ENCODE assay signal across 10 cellular contexts in the genomic region with DNA sequence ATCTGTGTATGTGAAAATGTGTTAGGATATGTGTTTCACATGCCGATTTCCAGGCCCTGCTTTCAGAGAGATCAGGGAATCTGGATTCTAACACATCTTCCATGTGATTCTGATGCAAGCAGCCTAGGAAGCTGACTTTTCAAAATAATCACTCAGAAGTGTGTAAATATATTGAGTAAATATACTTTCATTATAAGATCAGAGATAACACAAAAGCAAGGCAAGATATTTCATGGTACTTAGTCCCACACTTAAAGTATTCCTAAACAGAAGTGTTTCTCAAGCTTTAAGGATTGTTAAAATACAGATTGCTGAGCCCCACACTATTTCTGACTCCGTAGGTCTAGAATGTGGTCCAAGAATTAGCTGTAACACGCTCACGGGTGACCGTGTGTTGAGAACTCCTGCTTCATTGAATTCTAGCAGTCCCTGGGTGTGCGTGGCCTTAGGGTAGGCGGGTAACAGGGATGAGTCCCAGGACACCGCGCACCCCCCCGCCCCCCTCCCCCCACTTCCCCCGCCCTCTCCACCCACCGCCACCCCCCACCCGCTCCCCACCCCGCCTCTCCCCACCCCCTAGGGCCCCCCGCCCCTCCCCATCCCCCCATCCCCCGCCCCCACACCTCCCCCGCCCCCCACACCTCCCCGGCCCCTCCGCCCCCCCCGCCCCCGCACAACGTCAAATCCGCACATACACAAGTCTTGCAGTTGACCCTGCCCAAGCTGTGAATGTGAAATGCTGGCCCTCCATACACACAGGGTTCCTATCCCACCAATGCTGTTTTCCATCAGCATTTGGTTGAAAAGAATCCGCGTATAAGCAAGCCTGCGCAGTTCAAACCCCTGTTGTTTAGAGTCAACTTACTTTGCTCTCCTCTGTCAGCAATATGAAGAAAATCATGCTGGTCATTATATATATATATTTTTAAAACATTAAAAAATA.
A peak's percentile ranks its signal among the peaks of the same experiment; 100 is the strongest.
DNase-seq lines count a peak whose midpoint lies in the region; ATAC-seq and TF ChIP-seq lines count a peak whose summit lies in the region.
"Had no signal": no experiment of that assay in that cellular context is flagged by ENCODE, and none has a peak within 500 bp of the region (broad histone marks: within the 10 kb centered on the region; RNA-seq: fewer than 3 reads in every experiment).

No MANE protein-coding gene starts in this region.

- peaks cover 0 to 3% (median 0%) of the 10 kb centered on the region in 7 donors for H3K9me3 Mint-ChIP-seq in CD14-positive monocyte
- H3K9me3 Mint-ChIP-seq in activated T-helper 2 cell treated with anti-CD3 and anti-CD28 coated beads, Interferon-gamma antibody, Interleukin-2, Interleukin-4, amounts not matched to agents 10 μg/mL and 5 μg/mL and 100 μg/mL, durations not matched to agents 14 hours and 24 hours and 36 hours, result peaks cover 7% of the 10 kb centered on the region

- in situ Hi-C loops in GM23248 (cut with MboI), result no loop called here

- intact Hi-C loops in CD14-positive monocyte (cut with micrococcal nuclease), result loop anchor here in 1 of 2 donors (5.0 kb wide), 1 partner anchor 94 kb away; a partner anchor contains a TSS
- intact Hi-C loops in activated T-helper 2 cell treated with anti-CD3 and anti-CD28 coated beads, Interferon-gamma antibody, Interleukin-2, Interleukin-4, amounts not matched to agents 10 μg/mL and 5 μg/mL and 100 μg/mL, durations not matched to agents 14 hours and 24 hours and 36 hours (cut with micrococcal nuclease), result loop anchor here (5.0 kb wide), 2 partner anchors 201 to 599 kb away; no protein-coding TSS in a partner anchor
- intact Hi-C loops in prostate gland (cut with DNase I), result no loop called here

- peak overlapping the region in 6 of 7 donors; percentile 30 to 98 (median 96) for H3K27ac Mint-ChIP-seq in CD14-positive monocyte
- peak overlapping the region; percentile 90 for H3K27ac Mint-ChIP-seq in activated T-helper 2 cell treated with anti-CD3 and anti-CD28 coated beads, Interferon-gamma antibody, Interleukin-2, Interleukin-4, amounts not matched to agents 10 μg/mL and 5 μg/mL and 100 μg/mL, durations not matched to agents 14 hours and 24 hours and 36 hours

- H3K27me3 ChIP-seq in GM23248 (replicated peaks; ENCODE audit: insufficient read depth) (no peaks in the 10 kb centered on the region), mucosa of rectum (ENCODE audit: control insufficient read depth in 2 of 2, insufficient read depth in 2 of 2, low read length in 2 of 2) (no peaks in the 10 kb centered on the region), prostate gland (replicated peaks; ENCODE audit: insufficient read depth) (no peaks in the 10 kb centered on the region)

- no peaks in the 10 kb centered on the region for H3K79me2 ChIP-seq in GM23248 (ENCODE audit: insufficient read depth)

- no peak overlapping the region for H3K4me3 Mint-ChIP-seq in CD14-positive monocyte
- H3K4me3 Mint-ChIP-seq in activated T-helper 2 cell treated with anti-CD3 and anti-CD28 coated beads, Interferon-gamma antibody, Interleukin-2, Interleukin-4, amounts not matched to agents 10 μg/mL and 5 μg/mL and 100 μg/mL, durations not matched to agents 14 hours and 24 hours and 36 hours (ENCODE audit: low read depth), result peak overlapping the region; percentile 57

- no peaks in the 10 kb centered on the region for H4K20me1 ChIP-seq in GM23248 (ENCODE audit: insufficient read depth)

- peaks cover 63% of the 10 kb centered on the region for H3F3A ChIP-seq in GM23248 (ENCODE audit: insufficient read depth)

- peak overlapping the region; percentile 10 for H3K4me2 ChIP-seq in GM23248 (ENCODE audit: unreplicated experiment)

- H3K9me3 ChIP-seq in GM23248 (ENCODE audit: low read depth), result no peaks in the 10 kb centered on the region
- H3K9me3 ChIP-seq in mucosa of rectum (ENCODE audit: control insufficient read depth in 2 of 2, low read length in 2 of 2), result no peaks in the 10 kb centered on the region
- H3K9me3 ChIP-seq in prostate gland, result no peaks in the 10 kb centered on the region

- 44 to 48% methylated on average over 12 to 26 of the region's 26 CpGs for WGBS in GM23248 (ENCODE audit: low coverage in 1 of 2, low lambda C conversion rate in 2 of 2, missing lambda C conversion rate in 2 of 2), 2 experiments
- WGBS in prostate gland, result 59% methylated on average over 14 of the region's 26 CpGs

- no peak for DNase-seq in CD14-positive monocyte (ENCODE audit: low spot score)
- peak; percentile 40 for DNase-seq in GM23248
- no peak for DNase-seq in activated T-helper 2 cell treated with anti-CD3 and anti-CD28 coated beads, Interferon-gamma antibody, Interleukin-2, Interleukin-4, amounts not matched to agents 10 μg/mL and 5 μg/mL and 100 μg/mL, durations not matched to agents 14 hours and 24 hours and 36 hours (ENCODE audit: low spot score)
- no peak for DNase-seq in germinal center (ENCODE audit: low spot score)
- DNase-seq in AG08396 (ENCODE audit: low spot score), result no peak
- no peak for DNase-seq in prostate gland (ENCODE audit: low spot score)
- DNase-seq: DMS153, NCI-H1436 had no signal

- H3K9ac ChIP-seq in GM23248 (peak overlapping the region; percentile 12), mucosa of rectum (ENCODE audit: low read depth in 1 of 2, low read length in 2 of 2) (no peak overlapping the region)

- H3K9me2 ChIP-seq in GM23248 (ENCODE audit: insufficient read depth), result no peaks in the 10 kb centered on the region

- H3K4me3 ChIP-seq in GM23248 (no peak overlapping the region), mucosa of rectum (ENCODE audit: low read length in 2 of 2) (peak overlapping the region in 1 of 2 donors; percentile 20), prostate gland (no peak overlapping the region)

- peaks cover 0 to 4% of the 10 kb centered on the region in 2 donors for H3K36me3 Mint-ChIP-seq in CD14-positive monocyte
- peaks cover 3% of the 10 kb centered on the region for H3K36me3 Mint-ChIP-seq in activated T-helper 2 cell treated with anti-CD3 and anti-CD28 coated beads, Interferon-gamma antibody, Interleukin-2, Interleukin-4, amounts not matched to agents 10 μg/mL and 5 μg/mL and 100 μg/mL, durations not matched to agents 14 hours and 24 hours and 36 hours (ENCODE audit: low read depth)

- peaks cover 38% of the 10 kb centered on the region for H3K4me1 Mint-ChIP-seq in CD14-positive monocyte
- peaks cover 49% of the 10 kb centered on the region for H3K4me1 Mint-ChIP-seq in activated T-helper 2 cell treated with anti-CD3 and anti-CD28 coated beads, Interferon-gamma antibody, Interleukin-2, Interleukin-4, amounts not matched to agents 10 μg/mL and 5 μg/mL and 100 μg/mL, durations not matched to agents 14 hours and 24 hours and 36 hours (ENCODE audit: low read depth)

- no peaks in the 10 kb centered on the region for H3K27me3 Mint-ChIP-seq in CD14-positive monocyte (ENCODE audit: low read depth in 3 of 3)
- H3K27me3 Mint-ChIP-seq in activated T-helper 2 cell treated with anti-CD3 and anti-CD28 coated beads, Interferon-gamma antibody, Interleukin-2, Interleukin-4, amounts not matched to agents 10 μg/mL and 5 μg/mL and 100 μg/mL, durations not matched to agents 14 hours and 24 hours and 36 hours (ENCODE audit: low read depth), result no peaks in the 10 kb centered on the region

- TF ChIP-seq CTCF in CD14-positive monocyte (IDR thresholded peaks at IDR 0.05) (no peak), prostate gland (IDR thresholded peaks at IDR 0.05) (no peak)

- no peak for TF ChIP-seq POLR2A in prostate gland (IDR thresholded peaks at IDR 0.05)

- ATAC-seq in GM18907 (IDR thresholded peaks at IDR 0.05; ENCODE audit: unreplicated experiment), result no peak

- H3K27ac ChIP-seq in GM23248 (peak overlapping the region; percentile 93), mucosa of rectum (ENCODE audit: low read depth in 2 of 2, low read length in 2 of 2) (peak overlapping the region; percentile 47 to 75), prostate gland (no peak overlapping the region)

- H3K36me3 ChIP-seq in GM23248 (ENCODE audit: low read depth) (no peaks in the 10 kb centered on the region), mucosa of rectum (ENCODE audit: control insufficient read depth in 2 of 2, insufficient read depth in 2 of 2, low read length in 2 of 2) (no peaks in the 10 kb centered on the region), prostate gland (no peaks in the 10 kb centered on the region)

- H2AFZ ChIP-seq in GM23248, result peak overlapping the region; percentile 43; the same call in 1 of the 2 replicates

- H3K4me1 ChIP-seq in GM23248 (ENCODE audit: insufficient read depth), result peaks cover 67% of the 10 kb centered on the region
- peaks cover 8 to 11% of the 10 kb centered on the region in 2 donors for H3K4me1 ChIP-seq in mucosa of rectum (ENCODE audit: control insufficient read depth in 2 of 2, insufficient read depth in 2 of 2, low read length in 2 of 2)
- no peaks in the 10 kb centered on the region for H3K4me1 ChIP-seq in prostate gland (replicated peaks)

Comparison
In these comparisons a context has a peak if more than half of its experiments do, and no peak if none do; other contexts are left out.
1. H3K27ac ChIP-seq: peak in GM23248 (single experiment) and mucosa of rectum (2 of 2); none in prostate gland (0 of 2).